In genomic region chr20:47221036-47221625, GRCh38 we compare ENCODE assay signal across 11 cellular contexts.
"Had no signal": no experiment of that assay in that cellular context is flagged by ENCODE, and none has a peak within 500 bp of the region (broad histone marks: within the 10 kb centered on the region; RNA-seq: fewer than 3 reads in every experiment).

No MANE protein-coding gene starts in this region.

- H3K4me1 Mint-ChIP-seq: activated naive CD4-positive, alpha-beta T cell treated with anti-CD3 and anti-CD28 coated beads, Interleukin-2, amount 50 U/mL, for 24 hours had no signal

- H3K9me3 Mint-ChIP-seq: activated naive CD4-positive, alpha-beta T cell treated with anti-CD3 and anti-CD28 coated beads, Interleukin-2, amount 50 U/mL, for 24 hours; activated T-helper 2 cell treated with anti-CD3 and anti-CD28 coated beads, Interferon-gamma antibody, Interleukin-2, Interleukin-4, amounts not matched to agents 10 μg/mL and 5 μg/mL and 100 μg/mL, durations not matched to agents 14 hours and 24 hours and 36 hours; T-cell; type B pancreatic cell had no signal

- H3K27me3 Mint-ChIP-seq: activated naive CD4-positive, alpha-beta T cell treated with anti-CD3 and anti-CD28 coated beads, Interleukin-2, amount 50 U/mL, for 24 hours; T-cell; type B pancreatic cell had no signal

- DNase-seq: activated CD4-positive, alpha-beta T cell treated with anti-CD3 and anti-CD28 coated beads for 48 hours; activated CD8-positive, alpha-beta memory T cell treated with anti-CD3 and anti-CD28 coated beads for 24 hours; caudate nucleus; effector CD8-positive, alpha-beta T cell; left lung; stimulated activated naive CD4-positive, alpha-beta T cell treated with Interleukin-2 at 50 U/mL for 16 hours; T-cell had no signal

- H3K27ac Mint-ChIP-seq: activated naive CD4-positive, alpha-beta T cell treated with anti-CD3 and anti-CD28 coated beads, Interleukin-2, amount 50 U/mL, for 24 hours; activated T-helper 2 cell treated with anti-CD3 and anti-CD28 coated beads, Interferon-gamma antibody, Interleukin-2, Interleukin-4, amounts not matched to agents 10 μg/mL and 5 μg/mL and 100 μg/mL, durations not matched to agents 14 hours and 24 hours and 36 hours; T-cell; type B pancreatic cell had no signal

- H3K4me3 Mint-ChIP-seq: activated naive CD4-positive, alpha-beta T cell treated with anti-CD3 and anti-CD28 coated beads, Interleukin-2, amount 50 U/mL, for 24 hours; T-cell; type B pancreatic cell had no signal

- ATAC-seq: gastroesophageal sphincter, T-cell had no signal
